In genomic region chr18:67217551-67218166, GRCh38 we compare ENCODE assay signal across 8 cellular contexts.
A peak's percentile ranks its signal among the peaks of the same experiment; 100 is the strongest.
DNase-seq lines count a peak whose midpoint lies in the region; ATAC-seq and TF ChIP-seq lines count a peak whose summit lies in the region.

No MANE protein-coding gene starts in this region.

- H3K4me1 ChIP-seq in gastroesophageal sphincter = no peaks in the 10 kb centered on the region
- H3K4me1 ChIP-seq in prostate gland (replicated peaks) = no peaks in the 10 kb centered on the region

- H3K9me3 ChIP-seq in gastroesophageal sphincter (no peaks in the 10 kb centered on the region), prostate gland (no peaks in the 10 kb centered on the region)

- peak; percentile 87 for TF ChIP-seq RAD21 in Ishikawa (IDR thresholded peaks at IDR 0.05; ENCODE audit: low read depth)

- WGBS in gastroesophageal sphincter (ENCODE audit: low coverage in 1 of 2), 2 donors = 2 to 4% methylated on average over 7 of the region's 7 CpGs
- 4% methylated on average over 7 of the region's 7 CpGs for WGBS in prostate gland

- intact Hi-C loops in prostate gland (cut with DNase I) = loop anchor here (5.0 kb wide), 1 partner anchor 1445 kb away; no protein-coding TSS in a partner anchor

- TF ChIP-seq CTCF in gastroesophageal sphincter (IDR thresholded peaks at IDR 0.05) (peak; percentile 75 to 82 (median 80)), prostate gland (IDR thresholded peaks at IDR 0.05) (peak; percentile 52 to 86 (median 81))

- H3K36me3 ChIP-seq in gastroesophageal sphincter (no peaks in the 10 kb centered on the region), prostate gland (no peaks in the 10 kb centered on the region)

- H3K27me3 ChIP-seq in gastroesophageal sphincter (peaks cover 13% of the 10 kb centered on the region), prostate gland (replicated peaks; ENCODE audit: insufficient read depth) (no peaks in the 10 kb centered on the region)

- TF ChIP-seq POLR2A in gastroesophageal sphincter (IDR thresholded peaks at IDR 0.05) (no peak), prostate gland (IDR thresholded peaks at IDR 0.05) (no peak)

- H3K27ac ChIP-seq in gastroesophageal sphincter (no peak overlapping the region), prostate gland (no peak overlapping the region)

- TF ChIP-seq EP300 in Ishikawa (IDR thresholded peaks at IDR 0.05; ENCODE audit: borderline replicate concordance) = no peak
- no peak for TF ChIP-seq EP300 in gastroesophageal sphincter (IDR thresholded peaks at IDR 0.05)

- ATAC-seq in GM21526 (IDR thresholded peaks at IDR 0.05; ENCODE audit: low FRiP score, unreplicated experiment) (peak; percentile 89), gastroesophageal sphincter (peak; percentile 58)

- H3K4me3 ChIP-seq in gastroesophageal sphincter (no peak overlapping the region), prostate gland (no peak overlapping the region)

- DNase-seq in EL (peak; percentile 65), SHP77 (lab: John Stamatoyannopoulos, UW) (peak; percentile 18 to 24), prostate gland (ENCODE audit: low spot score) (peak; percentile 60), occipital lobe (lab: John Stamatoyannopoulos, UW) (no peak)
- peak; percentile 52 for DNase-seq in activated naive CD4-positive, alpha-beta T cell treated with Interleukin-2 at 50 U/mL for 16 hours

TF ChIP-seq in Ishikawa, 13 proteins besides CTCF, POLR2A, EP300 and RAD21:
- no peak for TF ChIP-seq FOXM1 (IDR thresholded peaks at IDR 0.05; ENCODE audit: borderline replicate concordance, low read depth)
